Comparison of ENCODE assay signal across 12 cellular contexts in the genomic region with DNA sequence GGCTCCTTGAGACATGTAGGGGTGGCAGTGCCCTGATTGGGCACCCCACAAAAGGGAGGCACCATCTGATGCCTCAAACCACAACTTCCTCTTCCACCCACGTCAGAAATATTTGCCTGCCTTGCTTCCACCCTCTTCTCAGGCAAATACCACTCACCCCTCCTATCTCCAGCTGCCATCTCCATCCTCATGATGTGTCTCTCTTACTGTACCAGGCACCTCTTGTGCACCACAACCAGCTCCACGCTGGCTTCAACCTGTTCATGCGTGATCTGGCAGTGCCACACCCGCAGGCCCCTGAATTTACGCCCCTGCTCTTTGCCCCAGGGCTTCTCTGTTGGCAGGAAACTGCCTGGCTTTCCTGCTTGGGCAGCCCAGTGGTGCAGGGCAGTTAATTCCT.
A peak's percentile ranks its signal among the peaks of the same experiment; 100 is the strongest.
DNase-seq lines count a peak whose midpoint lies in the region; ATAC-seq and TF ChIP-seq lines count a peak whose summit lies in the region.
"Had no signal": no experiment of that assay in that cellular context is flagged by ENCODE, and none has a peak within 500 bp of the region (broad histone marks: within the 10 kb centered on the region; RNA-seq: fewer than 3 reads in every experiment).

No MANE protein-coding gene starts in this region.

- peak overlapping the region; percentile 3 for H3K27ac Mint-ChIP-seq in activated CD8-positive, alpha-beta T cell treated with anti-CD3 and anti-CD28 coated beads, Interleukin-2, amount 10 ng/mL, durations not matched to agents 7 days and 5 days

- H3K27me3 Mint-ChIP-seq in activated CD8-positive, alpha-beta T cell treated with anti-CD3 and anti-CD28 coated beads, Interleukin-2, amount 10 ng/mL, durations not matched to agents 7 days and 5 days (ENCODE audit: low read depth) = peaks cover 80% of the 10 kb centered on the region

- H3K4me2 ChIP-seq in neuronal stem cell (ENCODE audit: insufficient read depth, low read length, poor library complexity, severe bottlenecking) = no peak overlapping the region

- H3K4me1 ChIP-seq in neuronal stem cell (ENCODE audit: control insufficient read depth in 2 of 2, insufficient read depth in 1 of 2, low read depth in 1 of 2, low read length in 2 of 2) = peaks cover 9 to 13% of the 10 kb centered on the region in 2 donors
- H3K4me1 ChIP-seq: pancreas had no signal

- H3K9ac ChIP-seq in neuronal stem cell (ENCODE audit: low read depth, low read length, poor library complexity) = no peak overlapping the region

- no peak for TF ChIP-seq POLR2A in NB4 (IDR thresholded peaks at IDR 0.05; ENCODE audit: extremely low read depth, insufficient read length)

- H3K4me1 Mint-ChIP-seq in activated CD8-positive, alpha-beta T cell treated with anti-CD3 and anti-CD28 coated beads, Interleukin-2, amount 10 ng/mL, durations not matched to agents 7 days and 5 days (ENCODE audit: low read depth) = peaks cover 16% of the 10 kb centered on the region

- H3K4me3 Mint-ChIP-seq in activated CD8-positive, alpha-beta T cell treated with anti-CD3 and anti-CD28 coated beads, Interleukin-2, amount 10 ng/mL, durations not matched to agents 7 days and 5 days = no peak overlapping the region

- no peak overlapping the region for H2AK5ac ChIP-seq in neuronal stem cell (ENCODE audit: low read depth, low read length)

- no peak for TF ChIP-seq CTCF in NB4 (IDR thresholded peaks at IDR 0.05; ENCODE audit: low read depth, low read length)

- H3K9me3 Mint-ChIP-seq in activated CD8-positive, alpha-beta T cell treated with anti-CD3 and anti-CD28 coated beads, Interleukin-2, amount 10 ng/mL, durations not matched to agents 7 days and 5 days (ENCODE audit: insufficient read depth) = no peaks in the 10 kb centered on the region

- H4K8ac ChIP-seq in neuronal stem cell (ENCODE audit: low read depth, low read length) = no peak overlapping the region

- WGBS in neuronal stem cell (ENCODE audit: extremely low coverage in 2 of 2, insufficient read length in 2 of 2, insufficient replicate concordance in 1 of 2), 2 donors = no CpG with 5 or more reads among the region's 5 CpGs

- no peak overlapping the region for H3K27ac ChIP-seq in neuronal stem cell (replicated peaks; ENCODE audit: low read length)
- H3K27ac ChIP-seq: pancreas, VCaP had no signal

- POLR2A ChIA-PET in activated CD8-positive, alpha-beta T cell treated with anti-CD3 and anti-CD28 coated beads, Interleukin-2, amount 10 ng/mL, durations not matched to agents 7 days and 5 days (lab: Charles Lee) = no interaction called here

- H2BK12ac ChIP-seq in neuronal stem cell (ENCODE audit: low read length) = no peak overlapping the region

- no peaks in the 10 kb centered on the region for H3K9me3 ChIP-seq in neuronal stem cell (replicated peaks in 1 of 2; ENCODE audit: control insufficient read depth in 2 of 2, insufficient read depth in 1 of 2, low read depth in 1 of 2, low read length in 2 of 2)
- H3K9me3 ChIP-seq: heart right ventricle, pancreas had no signal

- no peak overlapping the region for H3K4me3 ChIP-seq in NB4 (ENCODE audit: low read depth, low read length)
- no peak overlapping the region for H3K4me3 ChIP-seq in neuronal stem cell (ENCODE audit: low read length in 2 of 2)
- H3K4me3 ChIP-seq: heart right ventricle, pancreas had no signal

- no peaks in the 10 kb centered on the region for H3K36me3 Mint-ChIP-seq in activated CD8-positive, alpha-beta T cell treated with anti-CD3 and anti-CD28 coated beads, Interleukin-2, amount 10 ng/mL, durations not matched to agents 7 days and 5 days (ENCODE audit: low read depth)

- H3K23ac ChIP-seq in neuronal stem cell (ENCODE audit: low read depth, low read length, poor library complexity) = no peak overlapping the region

- no peak overlapping the region for H3K18ac ChIP-seq in neuronal stem cell (ENCODE audit: low read length)

- no peaks in the 10 kb centered on the region for H3K36me3 ChIP-seq in neuronal stem cell (replicated peaks in 1 of 2; ENCODE audit: control insufficient read depth in 2 of 2, insufficient read depth in 2 of 2, low read length in 2 of 2)
- H3K36me3 ChIP-seq: heart right ventricle, pancreas had no signal

- H3K27me3 ChIP-seq in neuronal stem cell (ENCODE audit: control insufficient read depth in 3 of 3, insufficient read depth in 3 of 3, low read depth in 1 of 3, low read length in 3 of 3) = peaks cover 0 to 16% (median 2%) of the 10 kb centered on the region in 3 experiments
- H3K27me3 ChIP-seq: pancreas had no signal

- DNase-seq in NCI-H345 (lab: John Stamatoyannopoulos, UW) (peak; percentile 11), NCI-H345 treated with DMSO at 0.1 percent for 48 hours (lab: John Stamatoyannopoulos, UW; ENCODE audit: unreplicated experiment) (no peak), NB4 (ENCODE audit: low read depth) (peak; percentile 81), neuronal stem cell (ENCODE audit: low spot score) (no peak), NCI-H2196 (lab: John Stamatoyannopoulos, UW; ENCODE audit: unreplicated experiment) (no peak), OCI-M2 (lab: John Stamatoyannopoulos, UW; ENCODE audit: unreplicated experiment) (no peak)
- DNase-seq in activated CD8-positive, alpha-beta T cell treated with anti-CD3 and anti-CD28 coated beads, Interleukin-2, amount 10 ng/mL, durations not matched to agents 7 days and 5 days = no peak
- DNase-seq: heart right ventricle, NCI-H1105, pancreas had no signal

- H3K79me1 ChIP-seq in neuronal stem cell (ENCODE audit: low read depth, low read length) = no peaks in the 10 kb centered on the region

- H3K4ac ChIP-seq in neuronal stem cell (ENCODE audit: low read length) = no peak overlapping the region

- no peak overlapping the region for H2BK5ac ChIP-seq in neuronal stem cell (ENCODE audit: low read length)

- no peak overlapping the region for H4K91ac ChIP-seq in neuronal stem cell (ENCODE audit: low read depth, low read length, poor library complexity)

- ATAC-seq in activated CD8-positive, alpha-beta T cell treated with anti-CD3 and anti-CD28 coated beads, Interleukin-2, amount 10 ng/mL, durations not matched to agents 7 days and 5 days = peak; percentile 46
- ATAC-seq in GM21367 (IDR thresholded peaks at IDR 0.05; ENCODE audit: unreplicated experiment) = no peak

- H2BK120ac ChIP-seq in neuronal stem cell (ENCODE audit: low read depth, low read length) = peak overlapping the region; percentile 6

- CTCF ChIA-PET in activated CD8-positive, alpha-beta T cell treated with anti-CD3 and anti-CD28 coated beads, Interleukin-2, amount 10 ng/mL, durations not matched to agents 7 days and 5 days (lab: Charles Lee) = interaction anchor here (1.2 kb wide), 1 partner anchor 10 kb away, joined by 4 read pairs; no protein-coding TSS in a partner anchor

- no peak overlapping the region for H2AFZ ChIP-seq in neuronal stem cell (ENCODE audit: low read length)

- H3K14ac ChIP-seq in neuronal stem cell (ENCODE audit: low read length) = no peak overlapping the region

- H2BK15ac ChIP-seq in neuronal stem cell (ENCODE audit: low read length) = no peak overlapping the region

Comparison
In these comparisons a context has a peak if more than half of its experiments do, and no peak if none do; other contexts are left out.
1. DNase-seq: peak in NCI-H345 (single experiment) and NB4 (single experiment); none in NCI-H345 treated with DMSO at 0.1 percent for 48 hours (single experiment), activated CD8-positive, alpha-beta T cell treated with anti-CD3 and anti-CD28 coated beads, Interleukin-2, amount 10 ng/mL, durations not matched to agents 7 days and 5 days (single experiment), neuronal stem cell (single experiment), NCI-H2196 (single experiment) and OCI-M2 (single experiment).